In the genomic region with DNA sequence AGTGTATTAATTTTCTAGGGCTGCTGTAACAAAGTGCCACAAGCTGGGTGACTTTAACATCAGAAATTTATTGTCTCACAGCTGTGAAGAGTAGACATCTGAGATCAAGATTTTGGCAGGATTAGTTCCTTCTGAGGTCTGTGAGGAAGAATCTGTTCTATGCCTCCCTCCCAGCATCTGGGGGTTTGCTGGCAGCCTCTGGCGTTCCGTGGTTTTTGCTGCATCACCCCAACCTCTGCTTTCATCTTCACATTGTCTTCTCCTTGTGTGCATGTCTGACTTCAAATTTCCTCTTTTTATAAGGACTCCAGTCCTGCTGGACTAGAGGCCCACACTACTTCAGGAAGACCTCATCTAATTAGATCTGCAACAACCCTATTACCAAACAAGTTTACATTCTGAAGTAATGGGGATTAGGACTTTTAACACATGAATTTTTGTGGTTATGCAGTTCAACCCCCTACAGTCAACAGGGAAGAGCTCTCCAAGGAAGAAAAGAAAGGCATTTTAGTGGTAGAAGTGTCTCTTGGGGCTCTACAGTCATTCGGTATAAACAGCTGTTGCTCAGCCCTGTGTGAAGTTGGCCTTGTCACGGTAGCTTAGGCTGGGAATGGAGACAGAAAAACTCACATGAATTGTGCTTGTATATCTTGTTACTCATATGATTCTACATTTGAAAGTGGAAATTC, we compare ENCODE assay signal across 11 cellular contexts.
DNase-seq lines count a peak whose midpoint lies in the region; ATAC-seq and TF ChIP-seq lines count a peak whose summit lies in the region.
"Had no signal": no experiment of that assay in that cellular context is flagged by ENCODE, and none has a peak within 500 bp of the region (broad histone marks: within the 10 kb centered on the region; RNA-seq: fewer than 3 reads in every experiment).

No MANE protein-coding gene starts in this region.

- no peak; the same call in 1 of the 2 replicates for TF ChIP-seq RAD21 in IMR-90 (IDR thresholded peaks at IDR 0.05; ENCODE audit: low read length)

- H2BK120ac ChIP-seq in IMR-90 (ENCODE audit: low read depth, low read length): no peak overlapping the region

- peak; percentile 91 for ATAC-seq in IMR-90 (ENCODE audit: low read depth)
- ATAC-seq in WTC11: peak; percentile 40; the same call in 1 of the 2 replicates
- peak; percentile 38 for ATAC-seq in left lung
- ATAC-seq in activated T-cell treated with anti-CD3 and anti-CD28 coated beads, Interleukin-2, amount 50 U/mL, for 4 hours: no peak

- peak overlapping the region; percentile 35; the same call in 1 of the 2 replicates for H3K4me2 ChIP-seq in IMR-90 (ENCODE audit: low read depth, low read length)

- H3K27me3 ChIP-seq in IMR-90 (ENCODE audit: control insufficient read depth, insufficient read depth, low read length) (no peaks in the 10 kb centered on the region), left lung (no peaks in the 10 kb centered on the region), WERI-Rb-1 (ENCODE audit: insufficient read depth, low read depth, severe bottlenecking) (no peaks in the 10 kb centered on the region)

- no peak overlapping the region for H2BK20ac ChIP-seq in IMR-90 (ENCODE audit: low read depth, low read length)

- H2AFZ ChIP-seq in IMR-90 (replicated peaks; ENCODE audit: low read length, poor library complexity): no peak overlapping the region

- H3K27me3 Mint-ChIP-seq in WTC11 (ENCODE audit: low read depth): no peaks in the 10 kb centered on the region
- no peaks in the 10 kb centered on the region for H3K27me3 Mint-ChIP-seq in endothelial cell (ENCODE audit: unreplicated experiment)
- no peaks in the 10 kb centered on the region for H3K27me3 Mint-ChIP-seq in activated T-cell treated with anti-CD3 and anti-CD28 coated beads, Interleukin-2, amount 50 U/mL, for 4 hours (ENCODE audit: low read depth)

- POLR2A ChIA-PET in IMR-90 (lab: Charles Lee; ENCODE audit: unreplicated experiment) (no interaction called here), WTC11 (lab: Charles Lee) (no interaction called here)

- no peak overlapping the region for H2AK9ac ChIP-seq in IMR-90 (replicated peaks; ENCODE audit: low read depth, low read length, poor library complexity)

- H2BK5ac ChIP-seq in IMR-90 (ENCODE audit: low read depth, low read length, poor library complexity, severe bottlenecking): no peak overlapping the region

- peak overlapping the region; percentile 17; the same call in 1 of the 2 replicates for H4K91ac ChIP-seq in IMR-90 (ENCODE audit: insufficient read depth, low read depth, low read length)

- H3K9ac ChIP-seq in IMR-90 (ENCODE audit: low read depth, low read length): no peak overlapping the region

- dilution Hi-C loops in IMR-90 (cut with HindIII; ENCODE audit: low sequenced_read_pairs, unreplicated experiment): no loop called here

- TF ChIP-seq CTCF in IMR-90 (conservative IDR thresholded peaks at IDR 0.05; ENCODE audit: low read depth, low read length) (no peak), WTC11 (IDR thresholded peaks at IDR 0.05) (no peak), left lung (IDR thresholded peaks at IDR 0.05) (no peak), WERI-Rb-1 (IDR thresholded peaks at IDR 0.05; ENCODE audit: low read depth, low read length) (no peak), endothelial cell (IDR thresholded peaks at IDR 0.05; ENCODE audit: unreplicated experiment) (no peak)

- CTCF ChIA-PET in IMR-90 (lab: Yijun Ruan, JAX) (interaction anchor here (0.8 to 0.9 kb wide), 2 partner anchors 83 to 959 kb away, joined by 3 read pairs; no protein-coding TSS in a partner anchor), WTC11 (lab: Charles Lee) (interaction anchor here (6.4 kb wide), 1 partner anchor 55 kb away, joined by 84 read pairs; no protein-coding TSS in a partner anchor)

- BruUV-seq in IMR-90 (replicated peaks; lab: Mats Ljungman, UMichigan): no TSS peak

- H3K9me1 ChIP-seq in IMR-90 (ENCODE audit: insufficient read depth, low read length): no peaks in the 10 kb centered on the region

- no peak overlapping the region for H4K8ac ChIP-seq in IMR-90 (ENCODE audit: low read depth in 2 of 2, low read length in 2 of 2)

- H3K27ac ChIP-seq in IMR-90 (ENCODE audit: insufficient read depth, low read length): no peak overlapping the region
- peak overlapping the region in 1 of 2 donors; percentile 3 for H3K27ac ChIP-seq in left lung
- no peak overlapping the region for H3K27ac ChIP-seq in WERI-Rb-1

- H3K14ac ChIP-seq in IMR-90 (replicated peaks; ENCODE audit: low read depth, low read length): no peak overlapping the region

- H4K20me1 ChIP-seq in IMR-90 (ENCODE audit: insufficient read depth, low read length): no peaks in the 10 kb centered on the region

- H3K27ac Mint-ChIP-seq in WTC11 (no peak overlapping the region), endothelial cell (ENCODE audit: unreplicated experiment) (no peak overlapping the region)

- H3K23ac ChIP-seq in IMR-90 (ENCODE audit: low read depth, low read length): no peak overlapping the region

- peaks cover 23% of the 10 kb centered on the region for H3K36me3 Mint-ChIP-seq in WTC11
- no peaks in the 10 kb centered on the region for H3K36me3 Mint-ChIP-seq in endothelial cell (ENCODE audit: low read depth, unreplicated experiment)
- no peaks in the 10 kb centered on the region for H3K36me3 Mint-ChIP-seq in activated T-cell treated with anti-CD3 and anti-CD28 coated beads, Interleukin-2, amount 50 U/mL, for 4 hours (ENCODE audit: insufficient read depth)

- H2BK15ac ChIP-seq in IMR-90 (ENCODE audit: low read depth, low read length): no peak overlapping the region

- no peak overlapping the region for H3K4me3 ChIP-seq in IMR-90 (ENCODE audit: insufficient read depth, low read depth, low read length)
- H3K4me3 ChIP-seq in left lung: no peak overlapping the region
- H3K4me3 ChIP-seq in WERI-Rb-1 (ENCODE audit: low read depth, low read length): no peak overlapping the region

- H3K4ac ChIP-seq in IMR-90 (ENCODE audit: low read depth, low read length): no peak overlapping the region

- H3K4me1 ChIP-seq in IMR-90 (ENCODE audit: control insufficient read depth, insufficient read depth, low read length) (peaks cover 3% of the 10 kb centered on the region), left lung (peaks cover 0 to 13% of the 10 kb centered on the region in 2 donors)

- H3K4me3 Mint-ChIP-seq in WTC11 (no peak overlapping the region), endothelial cell (ENCODE audit: unreplicated experiment) (no peak overlapping the region)
- no peak overlapping the region for H3K4me3 Mint-ChIP-seq in activated T-cell treated with anti-CD3 and anti-CD28 coated beads, Interleukin-2, amount 50 U/mL, for 4 hours

- intact Hi-C loops in IMR-90 (cut with micrococcal nuclease) (loop anchor here (5.0 kb wide), 1 partner anchor 863 kb away; no protein-coding TSS in a partner anchor), left lung (cut with DNase I) (no loop called here)

- DNase-seq in EL (peak; percentile 77), IMR-90 (peak; percentile 83), WTC11 (ENCODE audit: low spot score) (no peak), left lung (no peak), WERI-Rb-1 (no peak), endothelial cell (ENCODE audit: low spot score) (no peak)
- no peak for DNase-seq in stimulated activated CD4-positive, alpha-beta T cell treated with anti-CD3 and anti-CD28 coated beads, Interleukin-4, amount 100 ng/mL, for 4 hours
- no peak for DNase-seq in activated T-cell treated with anti-CD3 and anti-CD28 coated beads, Interleukin-2, amount 50 U/mL, for 4 hours
- DNase-seq: activated CD4-positive, CD25-positive, alpha-beta regulatory T cell treated with anti-CD3 and anti-CD28 coated beads, Interleukin-2, amount 50 U/mL, for 72 hours; amygdala; hypothalamus had no signal

- no peak overlapping the region for H4K5ac ChIP-seq in IMR-90 (ENCODE audit: low read depth, low read length)

- H3K9me3 ChIP-seq in IMR-90 (ENCODE audit: control insufficient read depth, insufficient read depth, low read length): peaks cover 2% of the 10 kb centered on the region; the same call in 1 of the 2 replicates
- no peaks in the 10 kb centered on the region for H3K9me3 ChIP-seq in left lung
- no peaks in the 10 kb centered on the region for H3K9me3 ChIP-seq in WERI-Rb-1 (ENCODE audit: severe bottlenecking)

- H3K18ac ChIP-seq in IMR-90 (ENCODE audit: low read depth, low read length): peak overlapping the region; percentile 35; the same call in 1 of the 2 replicates

- no peak for TF ChIP-seq POLR2A in IMR-90 (IDR thresholded peaks at IDR 0.05; ENCODE audit: low read depth, low read length)

- H2AK5ac ChIP-seq in IMR-90 (ENCODE audit: low read depth, low read length): no peak overlapping the region

- H3K9me3 Mint-ChIP-seq in WTC11 (peaks cover 32% of the 10 kb centered on the region), endothelial cell (ENCODE audit: unreplicated experiment) (no peaks in the 10 kb centered on the region)
- H3K9me3 Mint-ChIP-seq in activated T-cell treated with anti-CD3 and anti-CD28 coated beads, Interleukin-2, amount 50 U/mL, for 4 hours: peaks cover 6% of the 10 kb centered on the region

- H3K4me1 Mint-ChIP-seq in WTC11 (peaks cover 24% of the 10 kb centered on the region), endothelial cell (ENCODE audit: unreplicated experiment) (no peaks in the 10 kb centered on the region)
- H3K4me1 Mint-ChIP-seq in activated T-cell treated with anti-CD3 and anti-CD28 coated beads, Interleukin-2, amount 50 U/mL, for 4 hours (ENCODE audit: low read depth): peaks cover 24% of the 10 kb centered on the region

- H3K36me3 ChIP-seq in IMR-90 (ENCODE audit: control insufficient read depth, insufficient read depth, low read length): no peaks in the 10 kb centered on the region
- H3K36me3 ChIP-seq in left lung: no peaks in the 10 kb centered on the region
- no peaks in the 10 kb centered on the region for H3K36me3 ChIP-seq in WERI-Rb-1

- in situ Hi-C loops in IMR-90 (cut with MboI; ENCODE audit: low sequenced_read_pairs): loop anchor here (5.0 to 10.0 kb wide), 3 partner anchors 78 to 583 kb away; no protein-coding TSS in a partner anchor

- H3K56ac ChIP-seq in IMR-90 (ENCODE audit: extremely low read depth, insufficient read depth, low read length): no peak overlapping the region

- H3K79me1 ChIP-seq in IMR-90 (ENCODE audit: low read depth in 1 of 2, low read length in 2 of 2): no peaks in the 10 kb centered on the region

- no CpG with 5 or more reads among the region's 4 CpGs for WGBS in IMR-90 (ENCODE audit: extremely low coverage in 2 of 2, insufficient read length in 1 of 2), 2 experiments

TF ChIP-seq in IMR-90, 13 proteins besides CTCF, POLR2A, EP300 and RAD21 (continues in another document):
- no peak for TF ChIP-seq RCOR1 (IDR thresholded peaks at IDR 0.05; ENCODE audit: insufficient replicate concordance, low read length)
- TF ChIP-seq MAFK (IDR thresholded peaks at IDR 0.05; ENCODE audit: low read depth, low read length): no peak

TF ChIP-seq in WTC11, 78 proteins besides CTCF, POLR2A, EP300 and RAD21:
- no peak for TF ChIP-seq ZNF121 (CRISPR knock-in tag; IDR thresholded peaks at IDR 0.05)
- TF ChIP-seq SOX15 (CRISPR knock-in tag; IDR thresholded peaks at IDR 0.05): no peak

Comparison
In these comparisons a context has a peak if more than half of its experiments do, and no peak if none do; other contexts are left out.
1. DNase-seq: peak in EL (single experiment) and IMR-90 (single experiment); none in WTC11 (single experiment), left lung (0 of 2), WERI-Rb-1 (single experiment), endothelial cell (single experiment), stimulated activated CD4-positive, alpha-beta T cell treated with anti-CD3 and anti-CD28 coated beads, Interleukin-4, amount 100 ng/mL, for 4 hours (0 of 2) and activated T-cell treated with anti-CD3 and anti-CD28 coated beads, Interleukin-2, amount 50 U/mL, for 4 hours (single experiment).
2. ATAC-seq: peak in IMR-90 (single experiment), WTC11 (single experiment) and left lung (single experiment); none in activated T-cell treated with anti-CD3 and anti-CD28 coated beads, Interleukin-2, amount 50 U/mL, for 4 hours (0 of 2).